ENCODE assay signal across 8 cellular contexts in genomic region chr15:38454687-38455071, GRCh38. TPM values are rescaled to one million over a fixed set of nuclear protein-coding genes. Genes with fewer than 3 reads are reported as not detected.
DNase-seq lines count a peak whose midpoint lies in the region; ATAC-seq, FAIRE-seq and TF ChIP-seq lines count a peak whose summit lies in the region.

No MANE protein-coding gene starts in this region.

- H3K27me3 ChIP-seq in CD4-positive, CD25-positive, alpha-beta regulatory T cell (ENCODE audit: control insufficient read depth, insufficient read depth, low read length): peaks cover 5% of the 10 kb centered on the region

- peaks cover 27% of the 10 kb centered on the region for H3K4me1 ChIP-seq in CD4-positive, CD25-positive, alpha-beta regulatory T cell (ENCODE audit: control insufficient read depth, insufficient read depth, low read length, poor library complexity, severe bottlenecking)
- H3K4me1 ChIP-seq in mesodermal cell (ENCODE audit: control insufficient read depth, insufficient read depth, low read length, poor library complexity, severe bottlenecking): peaks cover 5% of the 10 kb centered on the region

- WGBS in mesodermal cell (ENCODE audit: insufficient coverage in 2 of 2), 2 experiments: 0% methylated on average over 2 of the region's 12 CpGs

- H3K36me3 ChIP-seq in CD4-positive, CD25-positive, alpha-beta regulatory T cell (ENCODE audit: control insufficient read depth, insufficient read depth, low read length): peaks cover 3% of the 10 kb centered on the region
- H3K36me3 ChIP-seq in mesodermal cell (ENCODE audit: control insufficient read depth, insufficient read depth, low read length): peaks cover 8% of the 10 kb centered on the region

- no peak for FAIRE-seq in GM12891 (lab: Jason Lieb, UNC)

- H3K27ac ChIP-seq in CD4-positive, CD25-positive, alpha-beta regulatory T cell (ENCODE audit: insufficient read depth, low read length, poor library complexity, severe bottlenecking): peak overlapping the region; percentile 82
- H3K27ac ChIP-seq in caudate nucleus (ENCODE audit: low read depth, low read length): peak overlapping the region; percentile 87
- H3K27ac ChIP-seq in mesodermal cell (ENCODE audit: low read depth, low read length, severe bottlenecking): peak overlapping the region; percentile 79

- no peak for DNase-seq in CD4-positive, CD25-positive, alpha-beta regulatory T cell
- DNase-seq in Jurkat, Clone E6-1 (ENCODE audit: low read depth, low spot score): no peak
- peak in 1 of 61 donors; percentile 32 for DNase-seq in caudate nucleus (lab: John Stamatoyannopoulos, UW)
- DNase-seq in GM12891 (ENCODE audit: insufficient read length, low spot score): no peak

- peak overlapping the region; percentile 96 to 99 (median 98) for H3K27ac Mint-ChIP-seq in CD4-positive, CD25-positive, alpha-beta regulatory T cell

- H3K9me3 Mint-ChIP-seq in CD4-positive, CD25-positive, alpha-beta regulatory T cell: no peaks in the 10 kb centered on the region

- H3K27me3 Mint-ChIP-seq in CD4-positive, CD25-positive, alpha-beta regulatory T cell: peaks cover 45% of the 10 kb centered on the region

- peaks cover 30 to 50% (median 37%) of the 10 kb centered on the region in 4 donors for H3K4me1 Mint-ChIP-seq in CD4-positive, CD25-positive, alpha-beta regulatory T cell

- H3K9me3 ChIP-seq in CD4-positive, CD25-positive, alpha-beta regulatory T cell (ENCODE audit: control insufficient read depth in 2 of 2, low read length in 2 of 2): no peaks in the 10 kb centered on the region
- no peaks in the 10 kb centered on the region for H3K9me3 ChIP-seq in mesodermal cell (ENCODE audit: control insufficient read depth, low read length)

- peaks cover 5% of the 10 kb centered on the region for H3K36me3 Mint-ChIP-seq in CD4-positive, CD25-positive, alpha-beta regulatory T cell

- no peak for TF ChIP-seq POLR2A in GM12891 (IDR thresholded peaks at IDR 0.05; ENCODE audit: low read depth, low read length)

- H3K4me3 Mint-ChIP-seq in CD4-positive, CD25-positive, alpha-beta regulatory T cell: peak overlapping the region; percentile 93 to 100 (median 99)

- peak overlapping the region; percentile 96 for H3K4me3 ChIP-seq in CD4-positive, CD25-positive, alpha-beta regulatory T cell (ENCODE audit: low read depth, low read length)
- H3K4me3 ChIP-seq in Jurkat, Clone E6-1 (ENCODE audit: low read length): peak overlapping the region; percentile 91
- peak overlapping the region; percentile 88 for H3K4me3 ChIP-seq in mesodermal cell (ENCODE audit: extremely low read depth, insufficient read depth, low read length, poor library complexity, severe bottlenecking)

- no peak for ATAC-seq in CD4-positive, CD25-positive, alpha-beta regulatory T cell (ENCODE audit: low read depth in 2 of 2)
- ATAC-seq in GM21390 (IDR thresholded peaks at IDR 0.05; ENCODE audit: unreplicated experiment): no peak
- no peak for ATAC-seq in HG03521 (IDR thresholded peaks at IDR 0.05; ENCODE audit: unreplicated experiment)
- no peak for ATAC-seq in GM21528 (IDR thresholded peaks at IDR 0.05; ENCODE audit: low FRiP score, unreplicated experiment)

TF ChIP-seq in GM12891, 5 proteins besides CTCF, POLR2A, EP300 and RAD21:
- TF ChIP-seq POU2F2 (IDR thresholded peaks at IDR 0.05; ENCODE audit: low read depth, low read length): no peak
- no peak for TF ChIP-seq POLR2AphosphoS5 (IDR thresholded peaks at IDR 0.05; ENCODE audit: low read depth, low read length)
- TF ChIP-seq SPI1 (IDR thresholded peaks at IDR 0.05; ENCODE audit: low read depth, low read length): no peak
- TF ChIP-seq TAF1 (IDR thresholded peaks at IDR 0.05; ENCODE audit: low read depth, low read length): no peak
- TF ChIP-seq PAX5 (IDR thresholded peaks at IDR 0.05; ENCODE audit: insufficient read depth, low read length, severe bottlenecking): no peak

RNA-seq across cellular contexts. Expression of gene FAM98B, which starts 0.8 kb away (rescaled TPM):
- 19.3 TPM for total RNA-seq in CD4-positive, CD25-positive, alpha-beta regulatory T cell
- polyA plus RNA-seq in CD4-positive, CD25-positive, alpha-beta regulatory T cell: 1 to 10 TPM; 2.2 to 4.4 (median 3.8) TPM
- 37.6 TPM for polyA plus RNA-seq in Jurkat, Clone E6-1 (2012; ENCODE audit: insufficient read depth, insufficient read length)
- polyA plus RNA-seq in mesodermal cell (2013, experiment 1 of 2): 34.4 TPM
- 52.0 TPM for polyA plus RNA-seq in mesodermal cell (2013, experiment 2 of 2)
- polyA plus RNA-seq in GM12891 (2012; ENCODE audit: low read depth, missing spikeins): 9.5 TPM
